8 cellular contexts compared by ENCODE assay signal in the genomic region with DNA sequence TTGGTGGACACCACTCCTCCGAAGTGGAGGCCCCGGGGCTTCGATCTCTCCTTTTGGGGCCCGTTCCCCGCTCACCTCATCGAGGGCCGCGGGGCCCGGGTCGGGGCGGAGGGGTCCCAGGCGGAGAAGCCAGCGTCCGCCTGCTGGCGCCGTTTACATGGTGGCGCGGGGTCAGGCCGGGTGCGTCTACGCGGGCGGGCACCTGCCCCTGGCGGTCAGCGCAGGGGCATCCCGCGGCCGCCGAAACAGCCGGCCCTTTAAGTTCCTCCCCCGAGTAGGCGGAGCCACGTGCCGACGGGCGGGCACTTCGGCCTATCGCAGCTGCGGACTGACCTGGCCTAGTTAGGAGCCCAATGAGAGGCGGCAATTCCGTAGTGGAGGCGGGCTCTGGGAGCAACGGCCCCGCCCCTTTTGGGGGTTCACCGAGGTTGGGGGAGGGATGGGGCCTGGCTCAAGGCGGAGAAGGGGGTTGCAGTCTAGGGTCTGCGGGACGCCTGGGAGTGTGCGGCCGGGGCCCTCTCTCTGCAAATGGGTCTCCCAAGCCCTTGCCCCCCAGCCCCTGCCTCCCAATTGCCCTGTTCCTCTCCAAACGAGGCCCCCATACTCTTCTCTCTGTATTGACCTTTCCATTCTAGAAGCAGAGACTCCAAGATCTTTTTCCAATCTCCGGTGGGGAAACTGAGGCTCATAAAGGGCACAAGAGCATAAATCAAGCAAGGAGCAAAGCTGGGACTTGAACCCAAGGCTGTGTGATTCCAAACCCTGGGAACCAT. TPM values are rescaled to one million over a fixed set of nuclear protein-coding genes. Genes with fewer than 3 reads are reported as not detected.
A peak's percentile ranks its signal among the peaks of the same experiment; 100 is the strongest.
DNase-seq lines count a peak whose midpoint lies in the region; ATAC-seq and TF ChIP-seq lines count a peak whose summit lies in the region.

Gene ABHD8, minus strand, starts transcription at position 259 of the 773 bp plus-strand sequence. CDS start 1,809 bp downstream, outside the sequence.

- H3K4me1 Mint-ChIP-seq in T-helper 17 cell, result peaks cover 24% of the 10 kb centered on the region

- peak within 1 kb of the TSS; percentile 71 for H3K27ac Mint-ChIP-seq in T-helper 17 cell

- DNase-seq in NCI-H146 (lab: John Stamatoyannopoulos, UW), result peak; percentile 98
- DNase-seq in T-helper 17 cell, result peak; percentile 87 to 93 (median 89)
- peak; percentile 50 to 97 (median 90) for DNase-seq in anterior cingulate cortex (lab: John Stamatoyannopoulos, UW)
- peak; percentile 98 for DNase-seq in right atrium auricular region (ENCODE audit: low spot score)
- peak; percentile 97 to 99 for DNase-seq in psoas muscle

- peak within 1 kb of the TSS; percentile 91 to 96 for H3K27ac ChIP-seq in right atrium auricular region
- peak within 1 kb of the TSS; percentile 86 for H3K27ac ChIP-seq in psoas muscle
- no peak within 1 kb of the TSS for H3K27ac ChIP-seq in urinary bladder (ENCODE audit: low read depth)

- H3K36me3 ChIP-seq in right atrium auricular region (peaks cover 2% of the 10 kb centered on the region), psoas muscle (ENCODE audit: insufficient read depth in 1 of 2, low read depth in 1 of 2) (peaks cover 0 to 8% of the 10 kb centered on the region in 2 donors), urinary bladder (ENCODE audit: insufficient read depth) (no peaks in the 10 kb centered on the region)

- ATAC-seq in HG02763 (IDR thresholded peaks at IDR 0.05; ENCODE audit: unreplicated experiment) (peak; percentile 60), T-helper 17 cell (peak; percentile 80), psoas muscle (peak; percentile 84 to 88 (median 84))

- WGBS in psoas muscle, 3 donors, result 1 to 2% (median 1%) methylated on average over 49 to 52 of the region's 52 CpGs
- 1% methylated on average over 52 of the region's 52 CpGs for WGBS in urinary bladder

- intact Hi-C loops in psoas muscle (cut with DNase I), result no loop called here

- H3K9me3 ChIP-seq in T-helper 17 cell (ENCODE audit: control insufficient read depth, low read length, poor library complexity, severe bottlenecking) (no peaks in the 10 kb centered on the region), right atrium auricular region (no peaks in the 10 kb centered on the region), psoas muscle (peaks cover 1% of the 10 kb centered on the region)

- H3K27me3 Mint-ChIP-seq in T-helper 17 cell, result no peaks in the 10 kb centered on the region

- H3K27me3 ChIP-seq in right atrium auricular region (no peaks in the 10 kb centered on the region), psoas muscle (ENCODE audit: insufficient read depth in 3 of 3, low read length in 2 of 3) (no peaks in the 10 kb centered on the region)

- TF ChIP-seq CTCF in GM12875 (IDR thresholded peaks at IDR 0.05; ENCODE audit: borderline replicate concordance, insufficient read depth, low read depth, low read length) (peak; percentile 54), right atrium auricular region (IDR thresholded peaks at IDR 0.05) (peak; percentile 67 to 69), psoas muscle (IDR thresholded peaks at IDR 0.05) (peak; percentile 60)

- no peaks in the 10 kb centered on the region for H3K36me3 Mint-ChIP-seq in T-helper 17 cell (ENCODE audit: low read depth)

- H3K4me3 Mint-ChIP-seq in T-helper 17 cell, result peak within 1 kb of the TSS; percentile 87

- H3K4me3 ChIP-seq in GM12875 (ENCODE audit: low read depth, low read length) (peak within 1 kb of the TSS; percentile 84), right atrium auricular region (peak within 1 kb of the TSS; percentile 55 to 78), psoas muscle (peak within 1 kb of the TSS; percentile 93), urinary bladder (ENCODE audit: low read depth, low read length) (peak within 1 kb of the TSS; percentile 78)

- H3K4me1 ChIP-seq in right atrium auricular region (peaks cover 0 to 55% of the 10 kb centered on the region in 2 donors), psoas muscle (peaks cover 32% of the 10 kb centered on the region), urinary bladder (ENCODE audit: insufficient read depth) (no peaks in the 10 kb centered on the region)

RNA-seq across cellular contexts. Expression of gene ABHD8, which starts in this region (rescaled TPM):
- total RNA-seq in T-helper 17 cell (1 to 10 TPM; 5.0 to 7.1 TPM), right atrium auricular region (10 to 100 TPM; 11.8 to 15.8 TPM), psoas muscle (10 to 100 TPM in 1 of 4 donors, 1 to 10 TPM in 3; 6.1 to 17.9 (median 7.6) TPM), urinary bladder (6.8 TPM)
- polyA plus RNA-seq in psoas muscle (10 to 100 TPM; 12.3 to 26.8 (median 15.0) TPM), urinary bladder (20.0 TPM)
